28 cellular contexts compared by ENCODE assay signal in genomic region chr22:20889904-20890303, GRCh38.
"Had no signal": no experiment of that assay in that cellular context is flagged by ENCODE, and none has a peak within 500 bp of the region (broad histone marks: within the 10 kb centered on the region; RNA-seq: fewer than 3 reads in every experiment).

No MANE protein-coding gene starts in this region.

- H3K27ac ChIP-seq: colonic mucosa, gastrocnemius medialis, heart left ventricle had no signal

- H3K9me3 ChIP-seq: colonic mucosa, gastrocnemius medialis, heart left ventricle had no signal

- H3K4me1 ChIP-seq: gastrocnemius medialis had no signal

- H3K27ac Mint-ChIP-seq: activated CD4-positive, alpha-beta memory T cell treated with anti-CD3 and anti-CD28 coated beads for 36 hours; activated CD4-positive, alpha-beta T cell treated with anti-CD3 and anti-CD28 coated beads for 36 hours; activated CD4-positive, alpha-beta T cell treated with anti-CD3 and anti-CD28 coated beads, Interleukin-2, amount 10 ng/mL, durations not matched to agents 24 days and 14 days; activated CD8-positive, alpha-beta memory T cell treated with anti-CD3 and anti-CD28 coated beads, Interleukin-2, amount 10 ng/mL, durations not matched to agents 7 days and 5 days; activated CD8-positive, alpha-beta T cell treated with anti-CD3 and anti-CD28 coated beads, Interleukin-2, amount 10 ng/mL, durations not matched to agents 7 days and 5 days; activated naive CD4-positive, alpha-beta T cell treated with anti-CD3 and anti-CD28 coated beads for 36 hours; activated naive CD4-positive, alpha-beta T cell treated with anti-CD3 and anti-CD28 coated beads, Interleukin-2, amount 50 U/mL, for 24 hours; activated T-helper 1 cell treated with anti-CD3 and anti-CD28 coated beads, Interleukin-12 subunit alpha, Interleukin-12 subunit beta, Interleukin-2, Interleukin-4 antibody, amounts not matched to agents 30 ng/mL and 10 ng/mL and 1 ng/mL, durations not matched to agents 14 hours and 24 hours and 36 hours; activated T-helper 2 cell treated with anti-CD3 and anti-CD28 coated beads, Interferon-gamma antibody, Interleukin-2, Interleukin-4, amounts not matched to agents 10 μg/mL and 5 μg/mL and 100 μg/mL, durations not matched to agents 14 hours and 24 hours and 36 hours; T-helper 2 cell treated with Interferon-gamma antibody and Interleukin-4, amounts not matched to agents 5 μg/mL and 100 μg/mL, for 36 hours had no signal

- H3K4me1 Mint-ChIP-seq: activated CD4-positive, alpha-beta T cell treated with anti-CD3 and anti-CD28 coated beads for 36 hours; activated CD4-positive, alpha-beta T cell treated with anti-CD3 and anti-CD28 coated beads, Interleukin-2, amount 10 ng/mL, durations not matched to agents 24 days and 14 days; activated CD8-positive, alpha-beta memory T cell treated with anti-CD3 and anti-CD28 coated beads, Interleukin-2, amount 10 ng/mL, durations not matched to agents 7 days and 5 days; activated naive CD4-positive, alpha-beta T cell treated with anti-CD3 and anti-CD28 coated beads, Interleukin-2, amount 50 U/mL, for 24 hours had no signal

- H3K9me3 Mint-ChIP-seq: activated CD4-positive, alpha-beta memory T cell treated with anti-CD3 and anti-CD28 coated beads for 36 hours; activated CD4-positive, alpha-beta T cell treated with anti-CD3 and anti-CD28 coated beads, Interleukin-2, amount 10 ng/mL, durations not matched to agents 24 days and 14 days; activated naive CD4-positive, alpha-beta T cell treated with anti-CD3 and anti-CD28 coated beads for 36 hours; activated naive CD4-positive, alpha-beta T cell treated with anti-CD3 and anti-CD28 coated beads, Interleukin-2, amount 50 U/mL, for 24 hours; activated T-helper 1 cell treated with anti-CD3 and anti-CD28 coated beads, Interleukin-12 subunit alpha, Interleukin-12 subunit beta, Interleukin-2, Interleukin-4 antibody, amounts not matched to agents 30 ng/mL and 10 ng/mL and 1 ng/mL, durations not matched to agents 14 hours and 24 hours and 36 hours; activated T-helper 2 cell treated with anti-CD3 and anti-CD28 coated beads, Interferon-gamma antibody, Interleukin-2, Interleukin-4, amounts not matched to agents 10 μg/mL and 5 μg/mL and 100 μg/mL, durations not matched to agents 14 hours and 24 hours and 36 hours; T-helper 2 cell treated with Interferon-gamma antibody and Interleukin-4, amounts not matched to agents 5 μg/mL and 100 μg/mL, for 36 hours had no signal

- H3K4me3 Mint-ChIP-seq: activated CD4-positive, alpha-beta memory T cell treated with anti-CD3 and anti-CD28 coated beads for 36 hours; activated CD4-positive, alpha-beta T cell treated with anti-CD3 and anti-CD28 coated beads for 36 hours; activated CD4-positive, alpha-beta T cell treated with anti-CD3 and anti-CD28 coated beads, Interleukin-2, amount 10 ng/mL, durations not matched to agents 24 days and 14 days; activated CD8-positive, alpha-beta memory T cell treated with anti-CD3 and anti-CD28 coated beads, Interleukin-2, amount 10 ng/mL, durations not matched to agents 7 days and 5 days; activated CD8-positive, alpha-beta T cell treated with anti-CD3 and anti-CD28 coated beads, Interleukin-2, amount 10 ng/mL, durations not matched to agents 7 days and 5 days; activated naive CD4-positive, alpha-beta T cell treated with anti-CD3 and anti-CD28 coated beads for 36 hours; activated naive CD4-positive, alpha-beta T cell treated with anti-CD3 and anti-CD28 coated beads, Interleukin-2, amount 50 U/mL, for 24 hours; activated T-helper 1 cell treated with anti-CD3 and anti-CD28 coated beads, Interleukin-12 subunit alpha, Interleukin-12 subunit beta, Interleukin-2, Interleukin-4 antibody, amounts not matched to agents 30 ng/mL and 10 ng/mL and 1 ng/mL, durations not matched to agents 14 hours and 24 hours and 36 hours; T-helper 17 cell; T-helper 2 cell treated with Interferon-gamma antibody and Interleukin-4, amounts not matched to agents 5 μg/mL and 100 μg/mL, for 36 hours had no signal

- H3K4me3 ChIP-seq: colonic mucosa, gastrocnemius medialis, heart left ventricle had no signal

- H3K27me3 ChIP-seq: colonic mucosa, gastrocnemius medialis, heart left ventricle had no signal

- ATAC-seq: activated CD4-positive, alpha-beta T cell treated with anti-CD3 and anti-CD28 coated beads for 36 hours; activated CD8-positive, alpha-beta memory T cell treated with anti-CD3 and anti-CD28 coated beads, Interleukin-2, amount 10 ng/mL, durations not matched to agents 7 days and 5 days; activated CD8-positive, alpha-beta T cell treated with anti-CD3 and anti-CD28 coated beads, Interleukin-2, amount 10 ng/mL, durations not matched to agents 7 days and 5 days; gastrocnemius medialis; heart left ventricle; T-helper 17 cell had no signal

- H3K27me3 Mint-ChIP-seq: activated CD4-positive, alpha-beta T cell treated with anti-CD3 and anti-CD28 coated beads, Interleukin-2, amount 10 ng/mL, durations not matched to agents 24 days and 14 days; activated naive CD4-positive, alpha-beta T cell treated with anti-CD3 and anti-CD28 coated beads, Interleukin-2, amount 50 U/mL, for 24 hours; T-helper 17 cell had no signal

- H3K36me3 ChIP-seq: colonic mucosa had no signal

- DNase-seq: activated CD4-positive, alpha-beta memory T cell treated with anti-CD3 and anti-CD28 coated beads for 36 hours; activated CD4-positive, alpha-beta T cell treated with anti-CD3 and anti-CD28 coated beads for 36 hours; activated CD4-positive, alpha-beta T cell treated with anti-CD3 and anti-CD28 coated beads, Interleukin-2, amount 10 ng/mL, durations not matched to agents 24 days and 14 days; activated CD4-positive, CD25-positive, alpha-beta regulatory T cell; activated CD4-positive, CD25-positive, alpha-beta regulatory T cell treated with anti-CD3 and anti-CD28 coated beads, Interleukin-2, amount 50 U/mL, for 72 hours; activated CD8-positive, alpha-beta memory T cell treated with anti-CD3 and anti-CD28 coated beads, Interleukin-2, amount 10 ng/mL, durations not matched to agents 7 days and 5 days; activated CD8-positive, alpha-beta memory T cell treated with anti-CD3 and anti-CD28 coated beads, Interleukin-2, amount 50 U/mL, for 4 hours; activated CD8-positive, alpha-beta T cell treated with anti-CD3 and anti-CD28 coated beads, Interleukin-2, amount 10 ng/mL, durations not matched to agents 7 days and 5 days; activated effector memory CD4-positive, alpha-beta T cell treated with anti-CD3 and anti-CD28 coated beads, Interleukin-2, amount 50 U/mL, for 16 hours; activated naive CD4-positive, alpha-beta T cell treated with anti-CD3 and anti-CD28 coated beads for 36 hours; activated T-cell treated with anti-CD3 and anti-CD28 coated beads, Interleukin-2, amount 50 U/mL, for 1 hour; activated T-cell treated with anti-CD3 and anti-CD28 coated beads, Interleukin-2, amount 50 U/mL, for 48 hours; amniotic stem cell; anterior cingulate cortex; caudate nucleus; colonic mucosa; effector CD8-positive, alpha-beta T cell; foreskin fibroblast; gastrocnemius medialis; glutamatergic neuron; heart left ventricle; T-helper 1 cell; T-helper 17 cell; T1000 had no signal
